ENCODE assay signal across 10 cellular contexts in the genomic region with DNA sequence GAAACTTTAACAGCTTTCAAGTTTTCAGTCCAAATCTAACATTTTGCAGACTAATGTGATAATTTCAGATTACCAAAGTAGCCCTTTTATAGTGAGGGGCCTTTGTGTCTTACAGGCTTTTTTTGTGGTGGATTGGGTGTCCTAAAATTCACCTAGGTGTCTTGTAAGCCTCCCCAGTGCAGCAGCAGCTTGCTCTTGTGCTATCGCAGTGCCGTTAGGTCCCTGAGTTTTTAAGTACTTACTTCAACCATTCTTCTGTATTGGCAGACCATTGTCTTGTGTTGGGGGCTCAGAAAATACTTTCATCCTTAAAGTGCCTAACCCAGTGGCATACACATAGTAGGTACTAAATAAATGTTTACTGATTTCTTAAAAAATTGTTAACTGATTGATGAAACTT. TPM values are rescaled to one million over a fixed set of nuclear protein-coding genes. Genes with fewer than 3 reads are reported as not detected.
DNase-seq lines count a peak whose midpoint lies in the region; ATAC-seq and TF ChIP-seq lines count a peak whose summit lies in the region.
"Had no signal": no experiment of that assay in that cellular context is flagged by ENCODE, and none has a peak within 500 bp of the region (broad histone marks: within the 10 kb centered on the region; RNA-seq: fewer than 3 reads in every experiment).

No MANE protein-coding gene starts in this region.

- 44% methylated on average over 2 of the region's 2 CpGs for whole genome bisulfite sequencing in right cardiac atrium
- 19 to 36% methylated on average over 2 of the region's 2 CpGs for WGBS in body of pancreas, 2 donors
- WGBS in mesendoderm (ENCODE audit: extremely low coverage, insufficient coverage, low lambda C conversion rate), result no CpG with 5 or more reads among the region's 2 CpGs

- H3K36me3 ChIP-seq in body of pancreas (replicated peaks in 1 of 2; ENCODE audit: insufficient read depth in 1 of 2, low read depth in 2 of 2) (no peaks in the 10 kb centered on the region), mesendoderm (ENCODE audit: control insufficient read depth, insufficient read depth, low read length) (no peaks in the 10 kb centered on the region)

- DNase-seq in right cardiac atrium (no peak), cardiac septum (ENCODE audit: low spot score) (no peak), body of pancreas (peak in 1 of 4 donors; percentile 28), mesendoderm (no peak), epidermal melanocyte (ENCODE audit: insufficient read length, low spot score) (no peak), COLO668 (lab: John Stamatoyannopoulos, UW; ENCODE audit: unreplicated experiment) (no peak)
- DNase-seq: NCI-H446, posterior cingulate gyrus had no signal

- no peak overlapping the region for H3K9ac ChIP-seq in mesendoderm (ENCODE audit: low read length)

- H3K56ac ChIP-seq in mesendoderm (ENCODE audit: low read length), result no peak overlapping the region

- H2AK5ac ChIP-seq in mesendoderm (ENCODE audit: low read length), result no peak overlapping the region

- H3K4me1 ChIP-seq in right cardiac atrium (ENCODE audit: control insufficient read depth, insufficient read depth, low read length) (peaks cover 3% of the 10 kb centered on the region), body of pancreas (peaks cover 34% of the 10 kb centered on the region), mesendoderm (ENCODE audit: control insufficient read depth, low read depth, low read length) (peaks cover 10% of the 10 kb centered on the region)

- H3K4ac ChIP-seq in mesendoderm (ENCODE audit: low read depth, low read length), result no peak overlapping the region

- no peaks in the 10 kb centered on the region for H3K27me3 ChIP-seq in right cardiac atrium (ENCODE audit: control insufficient read depth, insufficient read depth)
- H3K27me3 ChIP-seq in body of pancreas, result no peaks in the 10 kb centered on the region
- peaks cover 5% of the 10 kb centered on the region for H3K27me3 ChIP-seq in mesendoderm (ENCODE audit: insufficient read depth, low read length, poor library complexity)

- H2BK120ac ChIP-seq in mesendoderm (ENCODE audit: low read depth, low read length), result no peak overlapping the region

- H3K27ac ChIP-seq in right cardiac atrium (ENCODE audit: low read length) (no peak overlapping the region), body of pancreas (peak overlapping the region in 3 of 4 donors; percentile 19 to 95 (median 92)), mesendoderm (ENCODE audit: low read depth, low read length) (no peak overlapping the region)

- H2BK15ac ChIP-seq in mesendoderm (replicated peaks; ENCODE audit: low read depth), result no peak overlapping the region

- intact Hi-C loops in right cardiac atrium (cut with DNase I) (no loop called here), cardiac septum (cut with DNase I) (loop anchor here (2.0 to 5.0 kb wide), 3 partner anchors 29 to 64 kb away; no protein-coding TSS in a partner anchor), body of pancreas (cut with DNase I) (no loop called here)

- peak in 2 of 3 donors; percentile 8 to 22 for TF ChIP-seq POLR2A in body of pancreas (IDR thresholded peaks at IDR 0.05)

- TF ChIP-seq CTCF in body of pancreas (IDR thresholded peaks at IDR 0.05), result no peak

- ATAC-seq in right cardiac atrium (no peak), body of pancreas (no peak), HG03039 (IDR thresholded peaks at IDR 0.05; ENCODE audit: unreplicated experiment) (no peak), GM21360 (IDR thresholded peaks at IDR 0.05; ENCODE audit: unreplicated experiment) (no peak)

- peaks cover 8% of the 10 kb centered on the region for H3K79me1 ChIP-seq in mesendoderm (ENCODE audit: low read length)

- no peak overlapping the region for H3K18ac ChIP-seq in mesendoderm (ENCODE audit: low read length)

- H3K23ac ChIP-seq in mesendoderm (ENCODE audit: low read length), result peak overlapping the region; percentile 51

- H4K5ac ChIP-seq in mesendoderm (ENCODE audit: low read length), result no peak overlapping the region

- H3K9me3 ChIP-seq in right cardiac atrium (ENCODE audit: control insufficient read depth, low read length) (no peaks in the 10 kb centered on the region), body of pancreas (no peaks in the 10 kb centered on the region)

- H3K4me3 ChIP-seq in right cardiac atrium (ENCODE audit: low read length), result peak overlapping the region; percentile 85
- H3K4me3 ChIP-seq in body of pancreas, result no peak overlapping the region
- no peak overlapping the region for H3K4me3 ChIP-seq in mesendoderm (ENCODE audit: low read length)

- no peak overlapping the region for H2BK5ac ChIP-seq in mesendoderm (ENCODE audit: low read length)

- no peak overlapping the region for H4K8ac ChIP-seq in mesendoderm (ENCODE audit: low read depth, low read length)

- no peak overlapping the region for H3K4me2 ChIP-seq in mesendoderm (ENCODE audit: low read length)

- peaks cover 3% of the 10 kb centered on the region for H3K79me2 ChIP-seq in mesendoderm (ENCODE audit: control insufficient read depth, insufficient read depth, low read length)

RNA-seq across cellular contexts. Expression of gene PDE8A, which starts 2.1 kb away (rescaled TPM):
- total RNA-seq in right cardiac atrium (10 to 100 TPM; 17.1 to 24.7 (median 19.6) TPM), cardiac septum (28.2 TPM), body of pancreas (10 to 100 TPM; 34.2 to 50.1 TPM)
- polyA plus RNA-seq in right cardiac atrium, result 11.5 TPM
- 2.6 TPM for polyA plus RNA-seq in mesendoderm (2013, experiment 1 of 2)
- polyA plus RNA-seq in mesendoderm (2013, experiment 2 of 2), result 2.6 TPM

Comparison
In these comparisons a context has a peak if more than half of its experiments do, and no peak if none do; other contexts are left out.
1. H3K27ac ChIP-seq: peak in body of pancreas (3 of 4); none in right cardiac atrium (single experiment) and mesendoderm (single experiment).